8 cellular contexts compared by ENCODE assay signal in genomic region chr6:62285612-62286469, GRCh38. TPM values are rescaled to one million over a fixed set of nuclear protein-coding genes. Genes with fewer than 3 reads are reported as not detected.
A peak's percentile ranks its signal among the peaks of the same experiment; 100 is the strongest.
DNase-seq lines count a peak whose midpoint lies in the region; ATAC-seq and TF ChIP-seq lines count a peak whose summit lies in the region.

Gene KHDRBS2, minus strand, starts transcription at chr6:62286225.

- peak within 1 kb of the TSS; percentile 67 for H3K27ac Mint-ChIP-seq in endodermal cell

- peak within 1 kb of the TSS; percentile 3 to 76 (median 24) for H3K27ac ChIP-seq in Peyer's patch
- no peak within 1 kb of the TSS for H3K27ac ChIP-seq in endodermal cell (ENCODE audit: low read depth, low read length)
- H3K27ac ChIP-seq in mesodermal cell (ENCODE audit: low read depth, low read length, severe bottlenecking) = no peak within 1 kb of the TSS
- no peak within 1 kb of the TSS for H3K27ac ChIP-seq in thoracic aorta

- no peaks in the 10 kb centered on the region for H3K36me3 Mint-ChIP-seq in endodermal cell (ENCODE audit: low read depth)

- H3K4me3 Mint-ChIP-seq in endodermal cell = peak within 1 kb of the TSS; percentile 76

- no peaks in the 10 kb centered on the region for H3K9me3 ChIP-seq in Peyer's patch
- no peaks in the 10 kb centered on the region for H3K9me3 ChIP-seq in endodermal cell (ENCODE audit: control insufficient read depth, low read length)
- no peaks in the 10 kb centered on the region for H3K9me3 ChIP-seq in mesodermal cell (ENCODE audit: control insufficient read depth, low read length)
- H3K9me3 ChIP-seq in thoracic aorta = no peaks in the 10 kb centered on the region

- peaks cover 31% of the 10 kb centered on the region for H3K27me3 Mint-ChIP-seq in endodermal cell (ENCODE audit: insufficient read depth)

- H3K36me3 ChIP-seq in Peyer's patch = no peaks in the 10 kb centered on the region
- no peaks in the 10 kb centered on the region for H3K36me3 ChIP-seq in endodermal cell (ENCODE audit: control insufficient read depth, insufficient read depth, low read length)
- H3K36me3 ChIP-seq in mesodermal cell (ENCODE audit: control insufficient read depth, insufficient read depth, low read length) = no peaks in the 10 kb centered on the region
- H3K36me3 ChIP-seq in thoracic aorta = no peaks in the 10 kb centered on the region

- TF ChIP-seq POLR2A in Peyer's patch (IDR thresholded peaks at IDR 0.05) = no peak

- H3K4me3 ChIP-seq in Peyer's patch (peak within 1 kb of the TSS; percentile 51 to 65 (median 57)), endodermal cell (ENCODE audit: low read length) (peak within 1 kb of the TSS; percentile 100), mesodermal cell (ENCODE audit: extremely low read depth, insufficient read depth, low read length, poor library complexity, severe bottlenecking) (peak within 1 kb of the TSS; percentile 59), thoracic aorta (peak within 1 kb of the TSS; percentile 70)

- no peak for TF ChIP-seq CTCF in Peyer's patch (IDR thresholded peaks at IDR 0.05)
- no peak for TF ChIP-seq CTCF in endodermal cell (conservative IDR thresholded peaks at IDR 0.05)
- TF ChIP-seq CTCF in thoracic aorta (IDR thresholded peaks at IDR 0.05) = no peak

- 0 to 1% methylated on average over 29 to 66 of the region's 66 CpGs for WGBS in endodermal cell (ENCODE audit: insufficient coverage in 1 of 2, insufficient read length in 1 of 2), 2 experiments
- WGBS in mesodermal cell (ENCODE audit: insufficient coverage in 2 of 2), 2 experiments = 1% methylated on average over 41 to 49 of the region's 66 CpGs

- peak; percentile 100 for ATAC-seq in GM21360 (IDR thresholded peaks at IDR 0.05; ENCODE audit: unreplicated experiment)
- ATAC-seq in HG03521 (IDR thresholded peaks at IDR 0.05; ENCODE audit: unreplicated experiment) = peak; percentile 100
- no peak for ATAC-seq in thoracic aorta (ENCODE audit: insufficient number of reproducible peaks, low FRiP score, low read depth)

- H3K4me1 ChIP-seq in Peyer's patch (no peaks in the 10 kb centered on the region), endodermal cell (ENCODE audit: control insufficient read depth, insufficient read depth, low read length) (no peaks in the 10 kb centered on the region), mesodermal cell (ENCODE audit: control insufficient read depth, insufficient read depth, low read length, poor library complexity, severe bottlenecking) (no peaks in the 10 kb centered on the region), thoracic aorta (ENCODE audit: control insufficient read depth in 1 of 2, low read depth in 2 of 2) (peaks cover 3 to 9% of the 10 kb centered on the region in 2 donors)

- DNase-seq in G401 (ENCODE audit: low spot score) (peak; percentile 32), Peyer's patch (peak; percentile 78 to 94 (median 90)), endodermal cell (peak; percentile 99), thoracic aorta (ENCODE audit: low spot score) (peak; percentile 7), amniotic stem cell (lab: John Stamatoyannopoulos, UW) (no peak)

- H3K9ac ChIP-seq in endodermal cell (ENCODE audit: extremely low read depth, low read length, poor library complexity, severe bottlenecking) = peak within 1 kb of the TSS; percentile 64

- in situ Hi-C loops in G401 (cut with HindIII; ENCODE audit: low sequenced_read_pairs) = no loop called here

- H3K9me3 Mint-ChIP-seq in endodermal cell = no peaks in the 10 kb centered on the region

- peaks cover 20% of the 10 kb centered on the region for H3K4me1 Mint-ChIP-seq in endodermal cell

- H3K27me3 ChIP-seq in Peyer's patch = no peaks in the 10 kb centered on the region
- peaks cover 17% of the 10 kb centered on the region for H3K27me3 ChIP-seq in endodermal cell (ENCODE audit: control insufficient read depth, insufficient read depth, low read length, poor library complexity, severe bottlenecking)
- no peaks in the 10 kb centered on the region for H3K27me3 ChIP-seq in thoracic aorta (replicated peaks; ENCODE audit: insufficient read depth)

RNA-seq across cellular contexts. Expression of gene KHDRBS2, which starts in this region (rescaled TPM):
- not detected in 2 replicates for total RNA-seq in G401 (2014; rRNA removed; shearing (Covaris generic))
- 10 to 100 TPM in 1 of 4 donors, 1 to 10 TPM in 2, under 1 TPM in 1; 0.47 to 23.9 (median 3.0) TPM for total RNA-seq in Peyer's patch
- total RNA-seq in endodermal cell = 10 to 100 TPM; 11.4 to 29.0 TPM
- 13.4 TPM for polyA plus RNA-seq in endodermal cell (2013, experiment 1 of 2)
- 13.5 TPM for polyA plus RNA-seq in endodermal cell (2013, experiment 2 of 2)
- 1.5 TPM for polyA plus RNA-seq in mesodermal cell (2013, experiment 1 of 2)
- 1.4 TPM for polyA plus RNA-seq in mesodermal cell (2013, experiment 2 of 2)
- total RNA-seq in thoracic aorta = under 1 TPM in 1 of 2 donors, not detected in 1; 0.54 TPM

Comparison
In these comparisons a context has a peak if more than half of its experiments do, and no peak if none do; other contexts are left out.
1. Peak in DNase-seq in G401; RNA of the gene not detected or under 1 TPM.
2. Peak in DNase-seq and H3K4me3 ChIP-seq in thoracic aorta; RNA of the gene not detected or under 1 TPM.
3. H3K27ac ChIP-seq: peak in Peyer's patch (4 of 4); none in endodermal cell (single experiment), mesodermal cell (single experiment) and thoracic aorta (0 of 2).
4. Peak in every context shown above with its lines, with median percentiles within 50 percentile points of each other: H3K4me3 ChIP-seq.